Comparison of ENCODE assay signal across 13 cellular contexts in the genomic region with DNA sequence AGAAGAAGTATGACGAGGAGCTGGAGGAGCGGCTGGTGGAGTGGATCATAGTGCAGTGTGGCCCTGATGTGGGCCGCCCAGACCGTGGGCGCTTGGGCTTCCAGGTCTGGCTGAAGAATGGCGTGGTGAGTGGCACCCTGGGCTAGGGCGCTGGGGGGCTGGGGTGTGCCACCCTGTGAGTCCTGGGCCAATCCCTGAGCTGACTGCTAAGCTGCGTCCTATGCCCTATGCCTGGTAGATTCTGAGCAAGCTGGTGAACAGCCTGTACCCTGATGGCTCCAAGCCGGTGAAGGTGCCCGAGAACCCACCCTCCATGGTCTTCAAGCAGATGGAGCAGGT. TPM values are rescaled to one million over a fixed set of nuclear protein-coding genes. Genes with fewer than 3 reads are reported as not detected.
DNase-seq lines count a peak whose midpoint lies in the region; ATAC-seq and TF ChIP-seq lines count a peak whose summit lies in the region.
"Had no signal": no experiment of that assay in that cellular context is flagged by ENCODE, and none has a peak within 500 bp of the region (broad histone marks: within the 10 kb centered on the region; RNA-seq: fewer than 3 reads in every experiment).

No MANE protein-coding gene starts in this region.

- WGBS in testis, 2 donors = 91 to 100% methylated on average over 9 to 10 of the region's 10 CpGs

- no peaks in the 10 kb centered on the region for H3K4me1 Mint-ChIP-seq in activated T-cell treated with anti-CD3 and anti-CD28 coated beads, Interleukin-2, amount 50 U/mL, for 24 hours (ENCODE audit: low read depth)
- no peaks in the 10 kb centered on the region for H3K4me1 Mint-ChIP-seq in activated T-cell treated with anti-CD3 and anti-CD28 coated beads, Interleukin-2, amount 50 U/mL, for 4 hours (ENCODE audit: low read depth)

- no peak for ATAC-seq in activated T-cell treated with anti-CD3 and anti-CD28 coated beads, Interleukin-2, amount 50 U/mL, for 4 hours
- ATAC-seq in left lobe of liver (no peak), GM21360 (IDR thresholded peaks at IDR 0.05; ENCODE audit: unreplicated experiment) (no peak)
- ATAC-seq: A549, GM23338 had no signal

- H3K4me3 ChIP-seq in muscle layer of duodenum (ENCODE audit: low read depth in 1 of 2, low read length in 2 of 2) = peak overlapping the region; percentile 88 to 90
- H3K4me3 ChIP-seq in testis = no peak overlapping the region
- H3K4me3 ChIP-seq: A549, GM23338 had no signal

- H3K27ac Mint-ChIP-seq in activated T-cell treated with anti-CD3 and anti-CD28 coated beads, Interleukin-2, amount 50 U/mL, for 24 hours = peak overlapping the region; percentile 55

- H3K36me3 ChIP-seq in muscle layer of duodenum (ENCODE audit: control insufficient read depth in 1 of 2, insufficient read depth in 2 of 2, low read length in 2 of 2) = peaks cover 27 to 30% of the 10 kb centered on the region in 2 donors
- H3K36me3 ChIP-seq in testis (ENCODE audit: low read depth, missing control alignments) = no peaks in the 10 kb centered on the region

- H3K9me3 ChIP-seq in muscle layer of duodenum (ENCODE audit: control insufficient read depth in 1 of 2, low read length in 2 of 2) = no peaks in the 10 kb centered on the region
- no peaks in the 10 kb centered on the region for H3K9me3 ChIP-seq in testis
- H3K9me3 ChIP-seq: A549 had no signal

- H3K27ac ChIP-seq in muscle layer of duodenum (ENCODE audit: low read length) (peak overlapping the region; percentile 32), testis (peak overlapping the region; percentile 55 to 91)
- H3K27ac ChIP-seq: A549 had no signal

- H3K9me3 Mint-ChIP-seq in activated T-cell treated with anti-CD3 and anti-CD28 coated beads, Interleukin-2, amount 50 U/mL, for 24 hours = no peaks in the 10 kb centered on the region
- H3K9me3 Mint-ChIP-seq in activated T-cell treated with anti-CD3 and anti-CD28 coated beads, Interleukin-2, amount 50 U/mL, for 4 hours = no peaks in the 10 kb centered on the region
- H3K9me3 Mint-ChIP-seq: GM23338 had no signal

- TF ChIP-seq POLR2A in testis (IDR thresholded peaks at IDR 0.05) = no peak

- H3K36me3 Mint-ChIP-seq in activated T-cell treated with anti-CD3 and anti-CD28 coated beads, Interleukin-2, amount 50 U/mL, for 24 hours (ENCODE audit: low read depth) = peaks cover 39% of the 10 kb centered on the region
- H3K36me3 Mint-ChIP-seq in activated T-cell treated with anti-CD3 and anti-CD28 coated beads, Interleukin-2, amount 50 U/mL, for 4 hours (ENCODE audit: insufficient read depth) = peaks cover 16% of the 10 kb centered on the region

- no peak overlapping the region for H3K4me3 Mint-ChIP-seq in activated T-cell treated with anti-CD3 and anti-CD28 coated beads, Interleukin-2, amount 50 U/mL, for 24 hours
- H3K4me3 Mint-ChIP-seq in activated T-cell treated with anti-CD3 and anti-CD28 coated beads, Interleukin-2, amount 50 U/mL, for 4 hours = no peak overlapping the region
- H3K4me3 Mint-ChIP-seq: GM23338 had no signal

- H3K27me3 ChIP-seq in muscle layer of duodenum (ENCODE audit: low read depth, low read length) = no peaks in the 10 kb centered on the region
- no peaks in the 10 kb centered on the region for H3K27me3 ChIP-seq in testis

- intact Hi-C loops in testis (cut with DNase I; ENCODE audit: low total_unique reads) = no loop called here

- no peaks in the 10 kb centered on the region for H3K27me3 Mint-ChIP-seq in activated T-cell treated with anti-CD3 and anti-CD28 coated beads, Interleukin-2, amount 50 U/mL, for 24 hours
- H3K27me3 Mint-ChIP-seq in activated T-cell treated with anti-CD3 and anti-CD28 coated beads, Interleukin-2, amount 50 U/mL, for 4 hours (ENCODE audit: low read depth) = no peaks in the 10 kb centered on the region

- TF ChIP-seq CTCF in testis (IDR thresholded peaks at IDR 0.05) = no peak

- no peak for DNase-seq in activated T-cell treated with anti-CD3 and anti-CD28 coated beads, Interleukin-2, amount 50 U/mL, for 24 hours
- no peak for DNase-seq in activated T-cell treated with anti-CD3 and anti-CD28 coated beads, Interleukin-2, amount 50 U/mL, for 4 hours
- DNase-seq in astrocyte of the hippocampus (ENCODE audit: low read depth, low spot score) (peak; percentile 23), testis (no peak), left lobe of liver (ENCODE audit: low spot score) (no peak), cortex of kidney (lab: John Stamatoyannopoulos, UW) (no peak)
- DNase-seq: activated CD8-positive, alpha-beta memory T cell treated with anti-CD3 and anti-CD28 coated beads for 24 hours; amygdala; DMS 273 treated with DMSO at 0.1 percent for 48 hours had no signal

- peaks cover 7 to 33% of the 10 kb centered on the region in 2 donors for H3K4me1 ChIP-seq in muscle layer of duodenum (ENCODE audit: control insufficient read depth in 1 of 2, insufficient read depth in 2 of 2, low read length in 2 of 2)
- H3K4me1 ChIP-seq in testis = peaks cover 21% of the 10 kb centered on the region

RNA-seq across cellular contexts. Expression of gene TAGLN, which starts 3.9 kb away (rescaled TPM):
- 1 to 10 TPM; 2.5 to 3.9 (median 3.2) TPM for total RNA-seq in activated T-cell treated with anti-CD3 and anti-CD28 coated beads, Interleukin-2, amount 50 U/mL, for 4 hours
- total RNA-seq in testis (100 to 1,000 TPM; 167 to 187 TPM), left lobe of liver (67.3 TPM)
- polyA plus RNA-seq in testis (ENCODE audit: insufficient read depth, low read depth, low replicate concordance) = 800 TPM

RNA-seq across cellular contexts. Expression of gene SIDT2, which starts 24.5 kb away (rescaled TPM):
- 10 to 100 TPM; 11.1 to 15.4 (median 12.9) TPM for total RNA-seq in activated T-cell treated with anti-CD3 and anti-CD28 coated beads, Interleukin-2, amount 50 U/mL, for 4 hours
- 100 to 1,000 TPM in 1 of 2 donors, 10 to 100 TPM in 1; 93.8 to 129 TPM for total RNA-seq in testis
- polyA plus RNA-seq in testis (ENCODE audit: insufficient read depth, low read depth, low replicate concordance) = 69.5 TPM
- total RNA-seq in left lobe of liver = 56.6 TPM

RNA-seq across cellular contexts. Expression of gene PCSK7, which starts 28.8 kb away (rescaled TPM):
- total RNA-seq in activated T-cell treated with anti-CD3 and anti-CD28 coated beads, Interleukin-2, amount 50 U/mL, for 4 hours = 100 to 1,000 TPM; 112 to 139 (median 123) TPM
- total RNA-seq in testis = 10 to 100 TPM; 57.7 to 66.5 TPM
- polyA plus RNA-seq in testis (ENCODE audit: insufficient read depth, low read depth, low replicate concordance) = 52.0 TPM
- 26.5 TPM for total RNA-seq in left lobe of liver

RNA-seq across cellular contexts. Expression of gene RNF214, which starts 29.4 kb away (rescaled TPM):
- total RNA-seq in activated T-cell treated with anti-CD3 and anti-CD28 coated beads, Interleukin-2, amount 50 U/mL, for 4 hours = 10 to 100 TPM; 16.2 to 17.9 (median 16.9) TPM
- 10 to 100 TPM; 37.8 to 48.9 TPM for total RNA-seq in testis
- polyA plus RNA-seq in testis (ENCODE audit: insufficient read depth, low read depth, low replicate concordance) = 44.9 TPM
- 10.7 TPM for total RNA-seq in left lobe of liver

RNA-seq across cellular contexts. Expression of gene PAFAH1B2, which starts 59.0 kb away (rescaled TPM):
- 10 to 100 TPM; 73.9 to 81.2 (median 80.0) TPM for total RNA-seq in activated T-cell treated with anti-CD3 and anti-CD28 coated beads, Interleukin-2, amount 50 U/mL, for 4 hours
- total RNA-seq in testis = 100 to 1,000 TPM; 150 to 156 TPM
- 66.5 TPM for polyA plus RNA-seq in testis (ENCODE audit: insufficient read depth, low read depth, low replicate concordance)
- 23.5 TPM for total RNA-seq in left lobe of liver

Comparison
In these comparisons a context has a peak if more than half of its experiments do, and no peak if none do; other contexts are left out.
1. H3K4me3 ChIP-seq: peak in muscle layer of duodenum (2 of 2); none in testis (0 of 2).
2. RNA of gene TAGLN, which starts 3.9 kb away (total RNA-seq): 167 to 187 TPM in testis and 67.3 TPM in left lobe of liver (single experiment); 2.5 to 3.9 TPM in activated T-cell treated with anti-CD3 and anti-CD28 coated beads, Interleukin-2, amount 50 U/mL, for 4 hours; every median in the first group is over 10 times any median in the second.